Comparison of ENCODE assay signal across 29 cellular contexts in the genomic region with DNA sequence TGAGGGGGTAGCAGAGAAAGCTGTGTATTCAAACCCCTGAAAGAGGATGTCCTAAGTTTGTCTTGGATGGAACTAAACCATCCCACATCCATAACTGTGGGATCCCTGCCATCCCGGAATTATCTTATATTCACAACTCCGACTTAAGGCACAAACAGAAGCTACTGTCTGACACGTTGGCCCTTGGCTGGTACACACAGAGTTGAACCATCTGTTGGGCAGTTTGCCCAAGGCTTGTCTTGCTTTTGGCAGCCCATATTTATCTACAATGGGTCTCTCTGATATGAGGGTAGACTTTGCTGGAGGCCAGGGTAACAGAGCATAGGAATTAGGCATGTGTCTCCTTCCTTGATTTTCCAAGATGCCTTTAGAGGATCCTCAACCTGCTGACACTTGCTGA.
"Had no signal": no experiment of that assay in that cellular context is flagged by ENCODE, and none has a peak within 500 bp of the region (broad histone marks: within the 10 kb centered on the region; RNA-seq: fewer than 3 reads in every experiment).

No MANE protein-coding gene starts in this region.

- H3K27me3 ChIP-seq: cardiac muscle cell had no signal

- H3K36me3 Mint-ChIP-seq: activated CD4-positive, alpha-beta memory T cell treated with anti-CD3 and anti-CD28 coated beads for 36 hours; activated naive CD4-positive, alpha-beta T cell treated with anti-CD3 and anti-CD28 coated beads, Interleukin-2, amount 50 U/mL, for 72 hours; brain; WTC11 had no signal

- H3K27ac ChIP-seq: cardiac muscle cell had no signal

- H3K4me3 Mint-ChIP-seq: activated CD4-positive, alpha-beta memory T cell treated with anti-CD3 and anti-CD28 coated beads for 36 hours; activated naive CD8-positive, alpha-beta T cell treated with anti-CD3 and anti-CD28 coated beads, Interleukin-2, amount 50 U/mL, for 24 hours; activated T-cell treated with anti-CD3 and anti-CD28 coated beads, Interleukin-2, amount 50 U/mL, for 4 hours; brain; T-helper 17 cell; WTC11 had no signal

- H3K9me3 Mint-ChIP-seq: activated naive CD4-positive, alpha-beta T cell treated with anti-CD3 and anti-CD28 coated beads, Interleukin-2, amount 50 U/mL, for 72 hours; activated T-cell treated with anti-CD3 and anti-CD28 coated beads, Interleukin-2, amount 50 U/mL, for 4 hours had no signal

- ATAC-seq: activated naive CD4-positive, alpha-beta T cell treated with anti-CD3 and anti-CD28 coated beads, Interleukin-2, amount 50 U/mL, for 72 hours; activated naive CD8-positive, alpha-beta T cell treated with anti-CD3 and anti-CD28 coated beads, Interleukin-2, amount 50 U/mL, for 24 hours; K562; PC-3; T-helper 17 cell; WTC11 had no signal

- H3K4me3 ChIP-seq: cardiac muscle cell, K562 had no signal

- DNase-seq: activated CD4-positive, alpha-beta memory T cell treated with anti-CD3 and anti-CD28 coated beads for 36 hours; activated CD4-positive, alpha-beta T cell treated with anti-CD3 and anti-CD28 coated beads for 48 hours; activated CD4-positive, CD25-positive, alpha-beta regulatory T cell treated with anti-CD3 and anti-CD28 coated beads, Interleukin-2, amount 50 U/mL, for 72 hours; activated CD8-positive, alpha-beta memory T cell treated with anti-CD3 and anti-CD28 coated beads for 24 hours; activated effector memory CD4-positive, alpha-beta T cell treated with anti-CD3 and anti-CD28 coated beads, Interleukin-2, amount 50 U/mL, for 16 hours; activated naive CD4-positive, alpha-beta T cell treated with Interleukin-2 at 50 U/mL for 16 hours; activated naive CD8-positive, alpha-beta T cell treated with anti-CD3 and anti-CD28 coated beads, Interleukin-2, amount 50 U/mL, for 24 hours; activated T-cell treated with anti-CD3 and anti-CD28 coated beads, Interleukin-2, amount 50 U/mL, for 4 hours; amniotic stem cell; cerebellar nuclear complex; Karpas-422; MM.1S; NCI-H1105; NCI-H1436 treated with DMSO at 0.1 percent for 48 hours; NCI-H1930; NCI-H2107; NCI-H2171 treated with DMSO at 0.1 percent for 48 hours; NCI-H226; NCI-H510A; NCI-H526 treated with DMSO at 0.1 percent for 48 hours; PC-3; SHP77 treated with DMSO at 0.1 percent for 48 hours; T-helper 17 cell; T-helper 9 cell had no signal

- H3K4me1 Mint-ChIP-seq: activated naive CD8-positive, alpha-beta T cell treated with anti-CD3 and anti-CD28 coated beads, Interleukin-2, amount 50 U/mL, for 24 hours; brain; T-helper 17 cell; WTC11 had no signal

- H3K27ac Mint-ChIP-seq: activated CD4-positive, alpha-beta memory T cell treated with anti-CD3 and anti-CD28 coated beads for 36 hours; activated naive CD4-positive, alpha-beta T cell treated with anti-CD3 and anti-CD28 coated beads, Interleukin-2, amount 50 U/mL, for 72 hours; activated naive CD8-positive, alpha-beta T cell treated with anti-CD3 and anti-CD28 coated beads, Interleukin-2, amount 50 U/mL, for 24 hours; T-helper 17 cell; WTC11 had no signal
